Comparison of ENCODE assay signal across 8 cellular contexts in genomic region chr17:32141690-32142037, GRCh38. TPM values are rescaled to one million over a fixed set of nuclear protein-coding genes. Genes with fewer than 3 reads are reported as not detected.
A peak's percentile ranks its signal among the peaks of the same experiment; 100 is the strongest.
DNase-seq lines count a peak whose midpoint lies in the region; ATAC-seq and TF ChIP-seq lines count a peak whose summit lies in the region.

No MANE protein-coding gene starts in this region.

- intact Hi-C loops in prostate gland (cut with DNase I) = loop anchor here (5.0 kb wide), 1 partner anchor 134 kb away; the partner anchor contains the start of gene LRRC37B

- H3K27ac ChIP-seq in SK-N-MC = peak overlapping the region; percentile 98
- H3K27ac ChIP-seq in prostate gland = peak overlapping the region; percentile 90 to 92

- no peak for TF ChIP-seq CTCF in GM06990 (IDR thresholded peaks at IDR 0.05; ENCODE audit: insufficient read depth, low read length, poor library complexity, severe bottlenecking)
- TF ChIP-seq CTCF in fibroblast of the aortic adventitia (IDR thresholded peaks at IDR 0.05; ENCODE audit: insufficient read depth, low read length) = no peak
- no peak for TF ChIP-seq CTCF in prostate gland (IDR thresholded peaks at IDR 0.05)

- H3K27me3 ChIP-seq in GM06990 (replicated peaks; ENCODE audit: control insufficient read depth, insufficient read depth, low read length) (no peaks in the 10 kb centered on the region), prostate gland (replicated peaks; ENCODE audit: insufficient read depth) (no peaks in the 10 kb centered on the region)

- ATAC-seq in GM18870 (IDR thresholded peaks at IDR 0.05; ENCODE audit: unreplicated experiment) = no peak

- H3K9ac ChIP-seq in SK-N-MC (ENCODE audit: insufficient read length) = peak overlapping the region; percentile 92

- no peaks in the 10 kb centered on the region for H3K9me3 ChIP-seq in SK-N-MC (ENCODE audit: low read depth, low read length)
- no peaks in the 10 kb centered on the region for H3K9me3 ChIP-seq in prostate gland

- no peaks in the 10 kb centered on the region for H3K36me3 ChIP-seq in GM06990 (ENCODE audit: control insufficient read depth, insufficient read depth, low read length)
- H3K36me3 ChIP-seq in SK-N-MC (ENCODE audit: insufficient read depth, low read length) = no peaks in the 10 kb centered on the region; the same call in 1 of the 2 replicates
- H3K36me3 ChIP-seq in prostate gland = no peaks in the 10 kb centered on the region

- H3K4me1 ChIP-seq in prostate gland (replicated peaks) = no peaks in the 10 kb centered on the region

- peak overlapping the region; percentile 63 for H3K4me3 ChIP-seq in GM06990 (replicated peaks; ENCODE audit: low read depth, low read length)
- H3K4me3 ChIP-seq in SK-N-MC = peak overlapping the region; percentile 99
- peak overlapping the region; percentile 69 for H3K4me3 ChIP-seq in fibroblast of the aortic adventitia (ENCODE audit: low read depth, low read length)
- peak overlapping the region; percentile 87 to 89 for H3K4me3 ChIP-seq in prostate gland

- 4% methylated on average over 12 of the region's 12 CpGs for WGBS in prostate gland

- no peak for TF ChIP-seq POLR2A in prostate gland (IDR thresholded peaks at IDR 0.05)

- no peak for DNase-seq in GM06990 (ENCODE audit: extremely low read depth, insufficient read length)
- no peak for DNase-seq in SK-N-MC (ENCODE audit: low read depth, low spot score)
- DNase-seq in fibroblast of the aortic adventitia (ENCODE audit: low read depth) = no peak
- no peak for DNase-seq in prostate gland (ENCODE audit: low spot score)
- no peak for DNase-seq in DMS114 treated with DMSO at 0.1 percent for 48 hours (lab: John Stamatoyannopoulos, UW; ENCODE audit: unreplicated experiment)
- no peak for DNase-seq in COLO668 (lab: John Stamatoyannopoulos, UW; ENCODE audit: unreplicated experiment)
- no peak for DNase-seq in NK-92 treated with Interleukin-12 subunit alpha and Interleukin-12 subunit beta, amount 100 ng/mL, for 24 hours (lab: John Stamatoyannopoulos, UW)

RNA-seq across cellular contexts. Expression of gene RHOT1, which starts 0.6 kb away (rescaled TPM):
- total RNA-seq in fibroblast of the aortic adventitia (ENCODE audit: low replicate concordance) = 21.0 and 50.5 TPM in 2 replicates
- total RNA-seq in prostate gland = 10 to 100 TPM; 31.7 to 60.8 TPM
